Comparison of ENCODE assay signal across 8 cellular contexts in the genomic region with DNA sequence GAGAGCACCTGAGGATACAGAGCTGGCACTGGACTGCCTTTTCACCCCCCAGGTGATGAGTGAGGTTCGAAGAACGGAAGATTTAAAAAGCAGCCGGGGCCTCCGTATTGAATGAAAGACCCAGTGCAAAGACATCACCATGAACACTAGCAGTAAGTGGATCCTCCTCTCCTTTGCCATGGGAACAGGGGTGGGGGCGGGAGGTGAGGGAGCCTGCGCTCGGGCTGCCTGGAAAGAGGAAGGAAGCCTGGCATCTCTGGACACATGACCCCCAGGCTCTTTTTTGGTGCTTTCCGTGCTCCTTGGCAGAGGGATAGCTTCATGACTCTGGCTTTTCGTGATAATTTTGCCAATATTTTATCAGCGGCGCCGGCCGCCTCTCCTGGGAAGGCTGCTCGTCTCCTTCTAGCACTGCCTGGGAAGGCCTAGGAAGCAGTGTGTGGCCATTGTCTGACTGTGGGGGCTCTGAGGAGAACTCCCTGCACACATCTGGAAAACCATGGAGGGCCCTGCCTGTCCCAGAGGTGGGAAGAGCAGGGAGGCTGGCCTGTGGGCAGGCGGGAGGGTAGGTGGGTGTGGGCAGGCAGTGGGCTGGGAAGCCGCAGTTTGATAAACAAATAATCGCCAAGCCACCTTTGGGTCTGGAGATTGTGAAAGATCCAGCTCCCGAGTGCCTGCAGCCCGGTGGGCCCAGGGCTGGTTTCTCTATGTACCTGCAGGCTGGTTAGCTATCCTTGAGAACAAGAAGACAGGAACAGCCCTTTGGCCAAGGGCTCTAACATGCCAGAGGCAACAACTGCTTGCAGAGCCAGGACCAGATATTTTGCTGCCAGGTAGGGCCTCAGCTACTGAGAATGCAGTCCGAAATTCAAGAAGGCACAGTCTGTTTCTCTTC. TPM values are rescaled to one million over a fixed set of nuclear protein-coding genes. Genes with fewer than 3 reads are reported as not detected.
A peak's percentile ranks its signal among the peaks of the same experiment; 100 is the strongest.
DNase-seq lines count a peak whose midpoint lies in the region; TF ChIP-seq lines count a peak whose summit lies in the region.

No MANE protein-coding gene starts in this region.

- 15% methylated on average over 20 of the region's 20 CpGs for WGBS in liver
- 66% methylated on average over 19 of the region's 20 CpGs for WGBS in suprapubic skin

- H3K4me1 ChIP-seq in liver (ENCODE audit: control insufficient read depth in 4 of 4, insufficient read depth in 4 of 4, low read length in 3 of 4), result peaks cover 0 to 12% (median 6%) of the 10 kb centered on the region in 4 donors
- H3K4me1 ChIP-seq in suprapubic skin, result peaks cover 35% of the 10 kb centered on the region

- no peaks in the 10 kb centered on the region for H3K36me3 ChIP-seq in liver (ENCODE audit: control insufficient read depth in 4 of 4, insufficient read depth in 3 of 4, low read depth in 1 of 4, low read length in 3 of 4)
- no peaks in the 10 kb centered on the region for H3K36me3 ChIP-seq in suprapubic skin

- peak; percentile 6 for TF ChIP-seq CTCF in liver (IDR thresholded peaks at IDR 0.05; ENCODE audit: low read depth, low read length, missing input control)
- no peak for TF ChIP-seq CTCF in suprapubic skin (IDR thresholded peaks at IDR 0.05)

- H3K4me3 ChIP-seq in liver (ENCODE audit: low read depth in 1 of 3, low read length in 3 of 3) (peak overlapping the region; percentile 76 to 97 (median 96)), suprapubic skin (peak overlapping the region; percentile 64)

- H3K27ac ChIP-seq in caudate nucleus (ENCODE audit: low read depth, low read length), result peak overlapping the region; percentile 80
- H3K27ac ChIP-seq in liver (ENCODE audit: low read depth in 1 of 2, low read length in 2 of 2), result peak overlapping the region; percentile 89 to 94
- peak overlapping the region; percentile 72 for H3K27ac ChIP-seq in suprapubic skin

- no peak for TF ChIP-seq POLR2A in suprapubic skin (IDR thresholded peaks at IDR 0.05)

- TF ChIP-seq RAD21 in liver (IDR thresholded peaks at IDR 0.05), result no peak

- DNase-seq in C1 segment of cervical spinal cord (lab: John Stamatoyannopoulos, UW) (peak in 8 of 14 donors; percentile 28 to 83 (median 54)), LHCN-M2 (ENCODE audit: low read depth) (peak; percentile 43), caudate nucleus (lab: John Stamatoyannopoulos, UW) (peak in 48 of 61 donors; percentile 4 to 76 (median 42)), suprapubic skin (ENCODE audit: low spot score in 2 of 2) (peak in 1 of 2 donors; percentile 68), AG08396 (ENCODE audit: low spot score) (no peak), NCI-H1930 (lab: John Stamatoyannopoulos, UW) (no peak), COLO829 (ENCODE audit: low spot score) (no peak)

- no peak for TF ChIP-seq EP300 in suprapubic skin (IDR thresholded peaks at IDR 0.05)

- no peaks in the 10 kb centered on the region for H3K27me3 ChIP-seq in liver (ENCODE audit: control insufficient read depth in 4 of 4, insufficient read depth in 4 of 4, low read length in 3 of 4)
- no peaks in the 10 kb centered on the region for H3K27me3 ChIP-seq in suprapubic skin

- peak overlapping the region; percentile 81 to 99 for H3K9ac ChIP-seq in liver (ENCODE audit: low read depth in 1 of 2, low read length in 2 of 2)

- H3K9me3 ChIP-seq in liver (ENCODE audit: control insufficient read depth in 4 of 4, low read length in 3 of 4) (no peaks in the 10 kb centered on the region), suprapubic skin (no peaks in the 10 kb centered on the region)

TF ChIP-seq in liver, 16 proteins besides CTCF, POLR2A, EP300 and RAD21:
- TF ChIP-seq JUND (IDR thresholded peaks at IDR 0.05) (peak in 1 of 2 donors; percentile 12), NR2F2 (IDR thresholded peaks at IDR 0.05) (peak; percentile 72), REST (IDR thresholded peaks at IDR 0.05) (peak; percentile 40), MAX (IDR thresholded peaks at IDR 0.05) (peak; percentile 22), GABPA (IDR thresholded peaks at IDR 0.05 in 1 of 2, conservative IDR thresholded peaks at IDR 0.05 in 1 of 2) (no peak), HNF4A (conservative IDR thresholded peaks at IDR 0.05) (peak; percentile 15 to 21), FOXA1 (IDR thresholded peaks at IDR 0.05) (no peak), FOXA2 (IDR thresholded peaks at IDR 0.05) (no peak), SP1 (IDR thresholded peaks at IDR 0.05) (peak; percentile 63), EGR1 (IDR thresholded peaks at IDR 0.05; ENCODE audit: low read depth in 2 of 2) (no peak), HNF4G (IDR thresholded peaks at IDR 0.05) (no peak), RXRA (IDR thresholded peaks at IDR 0.05) (peak; percentile 33 to 52), TAF1 (conservative IDR thresholded peaks at IDR 0.05) (peak; percentile 82), YY1 (IDR thresholded peaks at IDR 0.05) (peak; percentile 65)
- TF ChIP-seq, protein P1, sequence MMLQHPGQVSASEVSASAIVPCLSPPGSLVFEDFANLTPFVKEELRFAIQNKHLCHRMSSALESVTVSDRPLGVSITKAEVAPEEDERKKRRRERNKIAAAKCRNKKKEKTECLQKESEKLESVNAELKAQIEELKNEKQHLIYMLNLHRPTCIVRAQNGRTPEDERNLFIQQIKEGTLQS (IDR thresholded peaks at IDR 0.05), result no peak
- TF ChIP-seq, protein P2, sequence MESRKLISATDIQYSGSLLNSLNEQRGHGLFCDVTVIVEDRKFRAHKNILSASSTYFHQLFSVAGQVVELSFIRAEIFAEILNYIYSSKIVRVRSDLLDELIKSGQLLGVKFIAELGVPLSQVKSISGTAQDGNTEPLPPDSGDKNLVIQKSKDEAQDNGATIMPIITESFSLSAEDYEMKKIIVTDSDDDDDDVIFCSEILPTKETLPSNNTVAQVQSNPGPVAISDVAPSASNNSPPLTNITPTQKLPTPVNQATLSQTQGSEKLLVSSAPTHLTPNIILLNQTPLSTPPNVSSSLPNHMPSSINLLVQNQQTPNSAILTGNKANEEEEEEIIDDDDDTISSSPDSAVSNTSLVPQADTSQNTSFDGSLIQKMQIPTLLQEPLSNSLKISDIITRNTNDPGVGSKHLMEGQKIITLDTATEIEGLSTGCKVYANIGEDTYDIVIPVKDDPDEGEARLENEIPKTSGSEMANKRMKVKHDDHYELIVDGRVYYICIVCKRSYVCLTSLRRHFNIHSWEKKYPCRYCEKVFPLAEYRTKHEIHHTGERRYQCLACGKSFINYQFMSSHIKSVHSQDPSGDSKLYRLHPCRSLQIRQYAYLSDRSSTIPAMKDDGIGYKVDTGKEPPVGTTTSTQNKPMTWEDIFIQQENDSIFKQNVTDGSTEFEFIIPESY (IDR thresholded peaks at IDR 0.05), result no peak

RNA-seq across cellular contexts. Expression of gene ABLIM3, which starts 0.9 kb away (rescaled TPM):
- total RNA-seq in LHCN-M2 (2014; rRNA removed), result 75.1 and 75.5 TPM in 2 replicates
- 55.7 TPM for polyA plus RNA-seq in LHCN-M2 (2012)
- total RNA-seq in liver, result 100 to 1,000 TPM in 1 of 2 donors, 1 to 10 TPM in 1; 6.8 to 131 TPM
- 10 to 100 TPM; 23.2 to 63.0 TPM for polyA plus RNA-seq in liver
- total RNA-seq in suprapubic skin, result 10 to 100 TPM in 2 of 4 donors, 1 to 10 TPM in 2; 4.7 to 22.6 (median 13.4) TPM

Comparison
In these comparisons a context has a peak if more than half of its experiments do, and no peak if none do; other contexts are left out.
1. DNase-seq: peak in C1 segment of cervical spinal cord (8 of 14), LHCN-M2 (single experiment) and caudate nucleus (48 of 61); none in AG08396 (single experiment), NCI-H1930 (0 of 2) and COLO829 (single experiment).
2. Peak in every context shown above with its lines, with median percentiles within 50 percentile points of each other: H3K27ac ChIP-seq.